Comparison of ENCODE assay signal across 35 cellular contexts in the genomic region with DNA sequence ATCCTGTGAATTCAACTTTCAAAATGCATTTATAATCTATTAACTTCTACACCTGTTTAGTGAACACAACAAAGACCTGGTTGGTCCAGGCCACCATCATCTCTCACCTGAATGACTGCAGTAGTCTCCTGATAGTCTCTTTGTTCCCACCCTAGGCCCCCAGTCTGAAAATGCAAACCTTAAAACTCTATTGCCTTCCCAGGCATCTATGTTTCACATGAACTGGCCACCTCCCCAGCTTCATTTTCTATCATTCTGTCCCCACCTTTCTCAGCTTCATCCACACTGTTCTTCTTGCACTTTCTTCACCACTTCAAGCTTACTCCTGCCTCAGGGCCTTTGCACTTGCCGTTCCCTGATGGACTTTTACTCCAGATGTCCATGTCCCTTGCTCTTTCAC. TPM values are rescaled to one million over a fixed set of nuclear protein-coding genes. Genes with fewer than 3 reads are reported as not detected.
"Had no signal": no experiment of that assay in that cellular context is flagged by ENCODE, and none has a peak within 500 bp of the region (broad histone marks: within the 10 kb centered on the region; RNA-seq: fewer than 3 reads in every experiment).

No MANE protein-coding gene starts in this region.

- H3K27me3 ChIP-seq: ascending aorta had no signal

- H3K27ac Mint-ChIP-seq: activated B cell treated with CpG ODN at 0.5 μM for 24 hours; activated CD4-positive, alpha-beta memory T cell treated with anti-CD3 and anti-CD28 coated beads for 36 hours; activated CD4-positive, alpha-beta T cell treated with anti-CD3 and anti-CD28 coated beads, Interleukin-2, amount 10 ng/mL, durations not matched to agents 24 days and 14 days; activated CD8-positive, alpha-beta T cell treated with anti-CD3 and anti-CD28 coated beads for 36 hours; activated naive CD4-positive, alpha-beta T cell treated with anti-CD3 and anti-CD28 coated beads, Interleukin-2, amount 10 ng/mL, durations not matched to agents 7 days and 5 days; activated naive CD4-positive, alpha-beta T cell treated with anti-CD3 and anti-CD28 coated beads, Interleukin-2, amount 50 U/mL, for 24 hours; activated naive CD8-positive, alpha-beta T cell; activated naive CD8-positive, alpha-beta T cell treated with anti-CD3 and anti-CD28 coated beads, Interleukin-2, amount 10 ng/mL, durations not matched to agents 7 days and 5 days; activated naive CD8-positive, alpha-beta T cell treated with anti-CD3 and anti-CD28 coated beads, Interleukin-2, amount 50 U/mL, for 24 hours; activated T-cell treated with anti-CD3 and anti-CD28 coated beads, Interleukin-2, amount 50 U/mL, for 24 hours; activated T-helper 2 cell treated with anti-CD3 and anti-CD28 coated beads, Interferon-gamma antibody, Interleukin-2, Interleukin-4, amounts not matched to agents 10 μg/mL and 5 μg/mL and 100 μg/mL, durations not matched to agents 14 hours and 24 hours and 36 hours; brain; T-helper 1 cell treated with Interleukin-12 subunit alpha and Interleukin-12 subunit beta and Interleukin-4 antibody, amounts not matched to agents 30 μg/mL and 1 μg/mL, for 36 hours; T-helper 2 cell treated with Interferon-gamma antibody and Interleukin-4, amounts not matched to agents 5 μg/mL and 100 μg/mL, for 36 hours had no signal

- H3K4me3 Mint-ChIP-seq: activated B cell treated with CpG ODN at 0.5 μM for 24 hours; activated CD4-positive, alpha-beta memory T cell treated with anti-CD3 and anti-CD28 coated beads for 36 hours; activated CD4-positive, alpha-beta T cell treated with anti-CD3 and anti-CD28 coated beads, Interleukin-2, amount 10 ng/mL, durations not matched to agents 24 days and 14 days; activated CD8-positive, alpha-beta T cell treated with anti-CD3 and anti-CD28 coated beads for 36 hours; activated naive CD4-positive, alpha-beta T cell treated with anti-CD3 and anti-CD28 coated beads, Interleukin-2, amount 10 ng/mL, durations not matched to agents 7 days and 5 days; activated naive CD4-positive, alpha-beta T cell treated with anti-CD3 and anti-CD28 coated beads, Interleukin-2, amount 50 U/mL, for 24 hours; activated naive CD8-positive, alpha-beta T cell; activated naive CD8-positive, alpha-beta T cell treated with anti-CD3 and anti-CD28 coated beads, Interleukin-2, amount 10 ng/mL, durations not matched to agents 7 days and 5 days; activated naive CD8-positive, alpha-beta T cell treated with anti-CD3 and anti-CD28 coated beads, Interleukin-2, amount 50 U/mL, for 24 hours; activated T-cell treated with anti-CD3 and anti-CD28 coated beads, Interleukin-2, amount 50 U/mL, for 24 hours; brain; central memory CD8-positive, alpha-beta T cell; T-helper 1 cell treated with Interleukin-12 subunit alpha and Interleukin-12 subunit beta and Interleukin-4 antibody, amounts not matched to agents 30 μg/mL and 1 μg/mL, for 36 hours; T-helper 2 cell treated with Interferon-gamma antibody and Interleukin-4, amounts not matched to agents 5 μg/mL and 100 μg/mL, for 36 hours had no signal

- H3K27me3 Mint-ChIP-seq: activated B cell treated with CpG ODN at 0.5 μM for 24 hours; activated CD4-positive, alpha-beta memory T cell treated with anti-CD3 and anti-CD28 coated beads for 36 hours; activated naive CD4-positive, alpha-beta T cell treated with anti-CD3 and anti-CD28 coated beads, Interleukin-2, amount 10 ng/mL, durations not matched to agents 7 days and 5 days; activated naive CD4-positive, alpha-beta T cell treated with anti-CD3 and anti-CD28 coated beads, Interleukin-2, amount 50 U/mL, for 24 hours; activated T-cell treated with anti-CD3 and anti-CD28 coated beads, Interleukin-2, amount 50 U/mL, for 24 hours; central memory CD8-positive, alpha-beta T cell had no signal

- H3K9me3 Mint-ChIP-seq: activated B cell treated with CpG ODN at 0.5 μM for 24 hours; activated CD4-positive, alpha-beta memory T cell treated with anti-CD3 and anti-CD28 coated beads for 36 hours; activated CD4-positive, alpha-beta T cell treated with anti-CD3 and anti-CD28 coated beads, Interleukin-2, amount 10 ng/mL, durations not matched to agents 24 days and 14 days; activated CD8-positive, alpha-beta T cell treated with anti-CD3 and anti-CD28 coated beads for 36 hours; activated naive CD4-positive, alpha-beta T cell treated with anti-CD3 and anti-CD28 coated beads, Interleukin-2, amount 10 ng/mL, durations not matched to agents 7 days and 5 days; activated naive CD4-positive, alpha-beta T cell treated with anti-CD3 and anti-CD28 coated beads, Interleukin-2, amount 50 U/mL, for 24 hours; activated naive CD8-positive, alpha-beta T cell treated with anti-CD3 and anti-CD28 coated beads, Interleukin-2, amount 10 ng/mL, durations not matched to agents 7 days and 5 days; activated naive CD8-positive, alpha-beta T cell treated with anti-CD3 and anti-CD28 coated beads, Interleukin-2, amount 50 U/mL, for 24 hours; activated T-cell treated with anti-CD3 and anti-CD28 coated beads, Interleukin-2, amount 50 U/mL, for 24 hours; activated T-helper 2 cell treated with anti-CD3 and anti-CD28 coated beads, Interferon-gamma antibody, Interleukin-2, Interleukin-4, amounts not matched to agents 10 μg/mL and 5 μg/mL and 100 μg/mL, durations not matched to agents 14 hours and 24 hours and 36 hours; brain; central memory CD8-positive, alpha-beta T cell; T-helper 1 cell treated with Interleukin-12 subunit alpha and Interleukin-12 subunit beta and Interleukin-4 antibody, amounts not matched to agents 30 μg/mL and 1 μg/mL, for 36 hours; T-helper 2 cell treated with Interferon-gamma antibody and Interleukin-4, amounts not matched to agents 5 μg/mL and 100 μg/mL, for 36 hours had no signal

- ATAC-seq: activated CD8-positive, alpha-beta T cell treated with anti-CD3 and anti-CD28 coated beads for 36 hours; activated naive CD8-positive, alpha-beta T cell treated with anti-CD3 and anti-CD28 coated beads, Interleukin-2, amount 50 U/mL, for 24 hours had no signal

- H3K36me3 ChIP-seq: ascending aorta, cardiac muscle cell had no signal

- H3K4me1 ChIP-seq: ascending aorta had no signal

- H3K36me3 Mint-ChIP-seq: activated CD4-positive, alpha-beta memory T cell treated with anti-CD3 and anti-CD28 coated beads for 36 hours; activated naive CD4-positive, alpha-beta T cell treated with anti-CD3 and anti-CD28 coated beads, Interleukin-2, amount 10 ng/mL, durations not matched to agents 7 days and 5 days; activated naive CD4-positive, alpha-beta T cell treated with anti-CD3 and anti-CD28 coated beads, Interleukin-2, amount 50 U/mL, for 24 hours; activated naive CD8-positive, alpha-beta T cell; activated naive CD8-positive, alpha-beta T cell treated with anti-CD3 and anti-CD28 coated beads, Interleukin-2, amount 10 ng/mL, durations not matched to agents 7 days and 5 days; brain had no signal

- H3K9me3 ChIP-seq: ascending aorta had no signal

- H3K4me1 Mint-ChIP-seq: activated B cell treated with CpG ODN at 0.5 μM for 24 hours; activated CD4-positive, alpha-beta T cell treated with anti-CD3 and anti-CD28 coated beads, Interleukin-2, amount 10 ng/mL, durations not matched to agents 24 days and 14 days; activated naive CD4-positive, alpha-beta T cell treated with anti-CD3 and anti-CD28 coated beads, Interleukin-2, amount 10 ng/mL, durations not matched to agents 7 days and 5 days; activated naive CD4-positive, alpha-beta T cell treated with anti-CD3 and anti-CD28 coated beads, Interleukin-2, amount 50 U/mL, for 24 hours; activated naive CD8-positive, alpha-beta T cell treated with anti-CD3 and anti-CD28 coated beads, Interleukin-2, amount 10 ng/mL, durations not matched to agents 7 days and 5 days; activated naive CD8-positive, alpha-beta T cell treated with anti-CD3 and anti-CD28 coated beads, Interleukin-2, amount 50 U/mL, for 24 hours; central memory CD8-positive, alpha-beta T cell had no signal

- DNase-seq: activated B cell treated with CpG ODN at 0.5 μM for 24 hours; activated CD4-positive, alpha-beta memory T cell treated with anti-CD3 and anti-CD28 coated beads for 36 hours; activated CD4-positive, alpha-beta T cell treated with anti-CD3 and anti-CD28 coated beads for 4 hours; activated CD4-positive, alpha-beta T cell treated with anti-CD3 and anti-CD28 coated beads, Interleukin-2, amount 10 ng/mL, durations not matched to agents 24 days and 14 days; activated CD4-positive, alpha-beta T cell treated with anti-CD3 and anti-CD28 coated beads, Interleukin-2, amount 50 U/mL, for 1 hour; activated CD4-positive, alpha-beta T cell treated with anti-CD3 and anti-CD28 coated beads, Interleukin-2, amount 50 U/mL, for 4 hours; activated CD4-positive, CD25-positive, alpha-beta regulatory T cell treated with anti-CD3 and anti-CD28 coated beads, Interleukin-2, amount 50 U/mL, for 72 hours; activated CD8-positive, alpha-beta memory T cell treated with anti-CD3 and anti-CD28 coated beads, Interleukin-2, amount 50 U/mL, for 4 hours; activated CD8-positive, alpha-beta T cell treated with anti-CD3 and anti-CD28 coated beads for 36 hours; activated effector memory CD4-positive, alpha-beta T cell treated with Interleukin-2 at 50 U/mL for 16 hours; activated gamma-delta T cell; activated naive CD4-positive, alpha-beta T cell treated with anti-CD3 and anti-CD28 coated beads, Interleukin-2, amount 10 ng/mL, durations not matched to agents 7 days and 5 days; activated naive CD4-positive, alpha-beta T cell treated with Interleukin-2 at 50 U/mL for 16 hours; activated naive CD8-positive, alpha-beta T cell treated with anti-CD3 and anti-CD28 coated beads, Interleukin-2, amount 10 ng/mL, durations not matched to agents 7 days and 5 days; activated naive CD8-positive, alpha-beta T cell treated with anti-CD3 and anti-CD28 coated beads, Interleukin-2, amount 50 U/mL, for 24 hours; activated T-cell treated with anti-CD3 and anti-CD28 coated beads, Interleukin-2, amount 50 U/mL, for 24 hours; activated T-cell treated with anti-CD3 and anti-CD28 coated beads, Interleukin-2, amount 50 U/mL, for 48 hours; amygdala; anterior cingulate cortex; caudate nucleus; SW 1271; T-helper 1 cell; T-helper 2 cell; T-helper 9 cell had no signal

- H3K27ac ChIP-seq: ascending aorta, cardiac muscle cell, VCaP had no signal

- H3K4me3 ChIP-seq: ascending aorta, cardiac muscle cell had no signal

RNA-seq across cellular contexts. Expression of gene CLSTN2, which starts 45.0 kb away (rescaled TPM):
- total RNA-seq: activated B cell treated with CpG ODN at 0.5 μM for 24 hours; activated CD4-positive, alpha-beta memory T cell treated with anti-CD3 and anti-CD28 coated beads for 36 hours; activated CD4-positive, alpha-beta T cell treated with anti-CD3 and anti-CD28 coated beads, Interleukin-2, amount 10 ng/mL, durations not matched to agents 24 days and 14 days; activated CD8-positive, alpha-beta memory T cell treated with anti-CD3 and anti-CD28 coated beads for 36 hours; activated CD8-positive, alpha-beta T cell treated with anti-CD3 and anti-CD28 coated beads for 36 hours; activated naive CD8-positive, alpha-beta T cell treated with anti-CD3 and anti-CD28 coated beads, Interleukin-2, amount 10 ng/mL, durations not matched to agents 7 days and 5 days; activated T-helper 2 cell treated with anti-CD3 and anti-CD28 coated beads, Interferon-gamma antibody, Interleukin-2, Interleukin-4, amounts not matched to agents 10 μg/mL and 5 μg/mL and 100 μg/mL, durations not matched to agents 14 hours and 24 hours and 36 hours had no signal
